ENCODE assay signal across 8 cellular contexts in the genomic region with DNA sequence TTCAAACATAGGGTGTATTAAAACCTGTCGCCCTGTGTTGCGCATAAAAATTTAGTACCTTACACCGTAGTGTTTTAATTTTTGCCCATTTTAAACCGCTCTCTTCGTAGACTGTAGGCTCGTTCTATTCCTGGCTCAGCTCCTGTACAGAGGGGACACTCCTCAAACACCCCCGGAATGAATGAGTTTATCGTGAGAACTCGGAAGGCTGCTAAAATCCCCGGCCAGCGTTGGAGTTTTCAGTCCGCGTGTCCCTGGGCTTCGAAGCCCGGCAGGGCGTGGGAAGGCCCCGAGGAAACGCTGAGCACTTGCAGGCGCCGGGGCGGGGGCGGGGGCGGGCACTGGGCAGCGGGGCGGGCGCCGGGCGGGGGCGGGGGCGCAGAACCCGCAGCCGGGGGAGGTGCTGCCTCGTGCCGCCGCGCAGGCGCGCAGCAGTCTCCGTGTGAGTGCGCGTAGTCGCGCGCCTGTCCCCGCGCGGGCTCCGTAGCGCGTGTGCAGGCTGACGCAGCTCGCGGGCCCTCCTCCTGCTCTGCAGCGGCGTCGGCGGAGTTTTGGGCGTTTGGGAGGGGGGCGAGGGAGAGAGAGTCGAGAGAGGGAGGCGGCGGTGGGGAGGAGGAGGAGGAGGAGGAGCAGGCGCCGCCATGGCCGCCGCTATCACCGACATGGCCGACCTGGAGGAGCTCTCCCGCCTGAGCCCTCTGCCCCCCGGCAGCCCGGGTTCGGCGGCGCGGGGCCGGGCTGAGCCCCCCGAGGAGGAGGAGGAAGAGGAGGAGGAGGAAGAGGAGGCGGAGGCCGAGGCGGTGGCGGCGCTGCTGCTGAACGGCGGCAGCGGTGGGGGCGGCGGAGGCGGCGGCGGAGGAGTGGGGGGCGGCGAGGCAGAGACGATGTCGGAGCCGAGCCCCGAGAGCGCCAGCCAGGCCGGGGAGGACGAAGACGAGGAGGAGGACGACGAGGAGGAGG. TPM values are rescaled to one million over a fixed set of nuclear protein-coding genes. Genes with fewer than 3 reads are reported as not detected.
A peak's percentile ranks its signal among the peaks of the same experiment; 100 is the strongest.
DNase-seq lines count a peak whose midpoint lies in the region; ATAC-seq, FAIRE-seq and TF ChIP-seq lines count a peak whose summit lies in the region.

Gene AEBP2, plus strand, starts transcription at position 434 of the 960 bp plus-strand sequence. Its CDS starts 208 bp downstream, at position 642.

- peak; percentile 99 for FAIRE-seq in GM12891 (lab: Jason Lieb, UNC)

- TF ChIP-seq POLR2A in GM12891 (IDR thresholded peaks at IDR 0.05; ENCODE audit: low read depth, low read length): peak; percentile 32; the same call in 1 of the 2 replicates

- H3K27me3 ChIP-seq in upper lobe of right lung: no peaks in the 10 kb centered on the region

- H3K27ac Mint-ChIP-seq in progenitor cell of endocrine pancreas: peak within 1 kb of the TSS; percentile 98

- H3K4me3 Mint-ChIP-seq in progenitor cell of endocrine pancreas (ENCODE audit: low read depth): peak within 1 kb of the TSS; percentile 98

- no peaks in the 10 kb centered on the region for H3K36me3 ChIP-seq in upper lobe of right lung

- ATAC-seq in HG02759 (IDR thresholded peaks at IDR 0.05; ENCODE audit: unreplicated experiment): peak; percentile 88
- ATAC-seq in left cardiac atrium: peak; percentile 97 to 98
- ATAC-seq in upper lobe of right lung: peak; percentile 98

- DNase-seq in GM12891 (ENCODE audit: insufficient read length, low spot score) (peak; percentile 83), NCI-H128 (lab: John Stamatoyannopoulos, UW; ENCODE audit: unreplicated experiment) (peak; percentile 78), amniotic epithelial cell (ENCODE audit: low read depth) (peak; percentile 96), left cardiac atrium (peak; percentile 95), progenitor cell of endocrine pancreas (ENCODE audit: low spot score, unreplicated experiment) (peak; percentile 87), upper lobe of right lung (peak; percentile 96)

- peaks cover 23% of the 10 kb centered on the region for H3K4me1 ChIP-seq in upper lobe of right lung

- H3K4me3 ChIP-seq in upper lobe of right lung: peak within 1 kb of the TSS; percentile 97

- H3K36me3 Mint-ChIP-seq in progenitor cell of endocrine pancreas (ENCODE audit: insufficient read depth): peaks cover 6% of the 10 kb centered on the region

- H3K27ac ChIP-seq in upper lobe of right lung: peak within 1 kb of the TSS; percentile 86

- TF ChIP-seq CTCF in progenitor cell of endocrine pancreas (IDR thresholded peaks at IDR 0.05; ENCODE audit: unreplicated experiment) (no peak), upper lobe of right lung (IDR thresholded peaks at IDR 0.05) (no peak)

- peaks cover 19% of the 10 kb centered on the region for H3K4me1 Mint-ChIP-seq in progenitor cell of endocrine pancreas (ENCODE audit: low read depth)

- peaks cover 22% of the 10 kb centered on the region for H3K27me3 Mint-ChIP-seq in progenitor cell of endocrine pancreas

- H3K9me3 Mint-ChIP-seq in progenitor cell of endocrine pancreas (ENCODE audit: low read depth): peaks cover 3% of the 10 kb centered on the region

- H3K9me3 ChIP-seq in upper lobe of right lung: no peaks in the 10 kb centered on the region

- intact Hi-C loops in T-helper 1 cell treated with Interleukin-12 subunit alpha and Interleukin-12 subunit beta and Interleukin-4 antibody, amounts not matched to agents 30 ng/mL and 1 ng/mL, for 36 hours (cut with micrococcal nuclease): loop anchor here (1.0 to 10.0 kb wide), 8 partner anchors 8 to 1995 kb away; partner anchors contain the start of gene PYROXD1
- intact Hi-C loops in left cardiac atrium (cut with DNase I): no loop called here
- intact Hi-C loops in upper lobe of right lung (cut with DNase I): no loop called here

TF ChIP-seq in GM12891, 5 proteins besides CTCF, POLR2A, EP300 and RAD21:
- TF ChIP-seq PAX5 (IDR thresholded peaks at IDR 0.05; ENCODE audit: insufficient read depth, low read length, severe bottlenecking) (peak; percentile 36), TAF1 (IDR thresholded peaks at IDR 0.05; ENCODE audit: low read depth, low read length) (peak; percentile 50), SPI1 (IDR thresholded peaks at IDR 0.05; ENCODE audit: low read depth, low read length) (no peak)

RNA-seq across cellular contexts. Expression of gene AEBP2, which starts in this region (rescaled TPM):
- polyA plus RNA-seq in GM12891 (2012; ENCODE audit: low read depth, missing spikeins): 17.7 TPM
- 62.1 and 64.8 TPM in 2 replicates for total RNA-seq in T-helper 1 cell treated with Interleukin-12 subunit alpha and Interleukin-12 subunit beta and Interleukin-4 antibody, amounts not matched to agents 30 ng/mL and 1 ng/mL, for 36 hours
- 10 to 100 TPM; 28.2 to 31.5 TPM for total RNA-seq in left cardiac atrium
- total RNA-seq in progenitor cell of endocrine pancreas: 64.9 and 68.5 TPM in 2 replicates
- total RNA-seq in upper lobe of right lung: 40.1 TPM

Comparison
In these comparisons a context has a peak if more than half of its experiments do, and no peak if none do; other contexts are left out.
1. Peak in every context shown above with its lines: DNase-seq, ATAC-seq, H3K4me3 ChIP-seq and H3K27ac ChIP-seq.